Comparison of ENCODE assay signal across 11 cellular contexts in genomic region chr19:15173746-15174404, GRCh38. TPM values are rescaled to one million over a fixed set of nuclear protein-coding genes. Genes with fewer than 3 reads are reported as not detected.
DNase-seq lines count a peak whose midpoint lies in the region; ATAC-seq, FAIRE-seq and TF ChIP-seq lines count a peak whose summit lies in the region.
"Had no signal": no experiment of that assay in that cellular context is flagged by ENCODE, and none has a peak within 500 bp of the region (broad histone marks: within the 10 kb centered on the region; RNA-seq: fewer than 3 reads in every experiment).

No MANE protein-coding gene starts in this region.

- BruUV-seq in PC-3 (replicated peaks; lab: Mats Ljungman, UMichigan) = no TSS peak

- intact Hi-C loops in PC-3 (cut with micrococcal nuclease) = no loop called here

- H3K9me3 Mint-ChIP-seq in H9 (no peaks in the 10 kb centered on the region), endothelial cell (ENCODE audit: unreplicated experiment) (no peaks in the 10 kb centered on the region)
- no peaks in the 10 kb centered on the region for H3K9me3 Mint-ChIP-seq in activated naive CD8-positive, alpha-beta T cell treated with anti-CD3 and anti-CD28 coated beads, Interleukin-2, amount 50 U/mL, for 24 hours

- no peak overlapping the region for H4K8ac ChIP-seq in H9 (replicated peaks; ENCODE audit: insufficient read length, low read depth, low read length)

- no peak overlapping the region for H2BK12ac ChIP-seq in H9 (ENCODE audit: insufficient read length, low read depth, low read length)

- H3K79me2 ChIP-seq in H9 (ENCODE audit: insufficient read depth, low read length) (no peaks in the 10 kb centered on the region), PC-3 (ENCODE audit: low read length) (no peaks in the 10 kb centered on the region)

- H4K20me1 ChIP-seq in H9 (ENCODE audit: control insufficient read depth, insufficient read depth, insufficient read length) (no peaks in the 10 kb centered on the region), PC-3 (ENCODE audit: low read length) (no peaks in the 10 kb centered on the region)

- H3K27ac Mint-ChIP-seq in H9 = no peak overlapping the region
- H3K27ac Mint-ChIP-seq in activated naive CD8-positive, alpha-beta T cell treated with anti-CD3 and anti-CD28 coated beads, Interleukin-2, amount 50 U/mL, for 24 hours = no peak overlapping the region
- H3K27ac Mint-ChIP-seq in endothelial cell (ENCODE audit: unreplicated experiment) = no peak overlapping the region

- H3K27me3 Mint-ChIP-seq in H9 (ENCODE audit: low read depth) (no peaks in the 10 kb centered on the region), endothelial cell (ENCODE audit: unreplicated experiment) (peaks cover 14% of the 10 kb centered on the region)
- H3K27me3 Mint-ChIP-seq in activated naive CD8-positive, alpha-beta T cell treated with anti-CD3 and anti-CD28 coated beads, Interleukin-2, amount 50 U/mL, for 24 hours = peaks cover 14% of the 10 kb centered on the region

- H3K9me3 ChIP-seq in H9 (ENCODE audit: control insufficient read depth, low read depth, low read length) = no peaks in the 10 kb centered on the region
- no peaks in the 10 kb centered on the region for H3K9me3 ChIP-seq in PC-3 (ENCODE audit: low read length)

- CTCF ChIA-PET in PC-3 (lab: Charles Lee) = interaction anchor here (0.5 to 1.0 kb wide), 4 partner anchors 12 to 304 kb away, joined by 3 to 4 read pairs (median 3); no protein-coding TSS in a partner anchor

- H3K4me1 ChIP-seq in H9 (ENCODE audit: insufficient read depth, low read length) (no peaks in the 10 kb centered on the region), PC-3 (ENCODE audit: insufficient read depth, low read length) (no peaks in the 10 kb centered on the region; the same call in 1 of the 2 replicates)

- no peaks in the 10 kb centered on the region for H3K23me2 ChIP-seq in H9 (ENCODE audit: insufficient read length, low read depth, low read length, poor library complexity, severe bottlenecking)

- FAIRE-seq in D721Med (lab: Jason Lieb, UNC) = no peak

- H2AFZ ChIP-seq in H9 (ENCODE audit: low read length) (no peak overlapping the region), PC-3 (ENCODE audit: low read length) (no peak overlapping the region)

- H3K4ac ChIP-seq in H9 (ENCODE audit: low read depth, low read length) = no peak overlapping the region

- no peak overlapping the region for H3K18ac ChIP-seq in H9 (ENCODE audit: insufficient read length, low read depth, low read length)

- H3K14ac ChIP-seq in H9 (ENCODE audit: insufficient read depth, low read length) = no peak overlapping the region

- TF ChIP-seq CTCF in D721Med (IDR thresholded peaks at IDR 0.05; ENCODE audit: insufficient read depth, missing control alignments) (peak; percentile 42), H9 (conservative IDR thresholded peaks at IDR 0.05) (peak; percentile 32; the same call in 1 of the 3 replicates), PC-3 (conservative IDR thresholded peaks at IDR 0.05; ENCODE audit: low read depth, low read length) (peak; percentile 61), fibroblast of pulmonary artery (IDR thresholded peaks at IDR 0.05; ENCODE audit: low read length, missing control alignments) (peak; percentile 25), endothelial cell (IDR thresholded peaks at IDR 0.05; ENCODE audit: unreplicated experiment) (no peak)

- H3K56ac ChIP-seq in H9 (ENCODE audit: insufficient read length, low read depth, low read length) = no peak overlapping the region

- H4K91ac ChIP-seq in H9 (ENCODE audit: insufficient read length, low read depth, low read length) = no peak overlapping the region

- H2BK15ac ChIP-seq in H9 (ENCODE audit: low read depth, low read length) = no peak overlapping the region

- H3T11ph ChIP-seq in H9 (ENCODE audit: low read length) = no peak overlapping the region

- H4K5ac ChIP-seq in H9 (ENCODE audit: insufficient read length, low read depth, low read length) = no peak overlapping the region

- H3K9me2 ChIP-seq in PC-3 (replicated peaks; ENCODE audit: low read length) = no peaks in the 10 kb centered on the region

- H3K4me3 Mint-ChIP-seq in H9 (no peak overlapping the region), endothelial cell (ENCODE audit: unreplicated experiment) (no peak overlapping the region)
- H3K4me3 Mint-ChIP-seq in activated naive CD8-positive, alpha-beta T cell treated with anti-CD3 and anti-CD28 coated beads, Interleukin-2, amount 50 U/mL, for 24 hours = no peak overlapping the region

- no peak overlapping the region for H3K27ac ChIP-seq in H9 (ENCODE audit: insufficient read length, low read depth, low read length)
- no peak overlapping the region for H3K27ac ChIP-seq in PC-3 (ENCODE audit: low read length)

- H3K27me3 ChIP-seq in H9 (ENCODE audit: insufficient read depth, low read length) = no peaks in the 10 kb centered on the region
- H3K27me3 ChIP-seq in PC-3 (ENCODE audit: low read length) = no peaks in the 10 kb centered on the region

- no peaks in the 10 kb centered on the region for H3K79me1 ChIP-seq in H9 (ENCODE audit: insufficient read depth, low read depth, low read length, poor library complexity, severe bottlenecking)

- H3K4me1 Mint-ChIP-seq in H9 (peaks cover 4 to 6% of the 10 kb centered on the region in 2 experiments), endothelial cell (ENCODE audit: unreplicated experiment) (peaks cover 4% of the 10 kb centered on the region)
- peaks cover 4% of the 10 kb centered on the region for H3K4me1 Mint-ChIP-seq in activated naive CD8-positive, alpha-beta T cell treated with anti-CD3 and anti-CD28 coated beads, Interleukin-2, amount 50 U/mL, for 24 hours

- no peak overlapping the region for H3K23ac ChIP-seq in H9 (ENCODE audit: insufficient read length, low read depth, low read length)

- no peak for ATAC-seq in PC-3
- no peak for ATAC-seq in activated naive CD8-positive, alpha-beta T cell treated with anti-CD3 and anti-CD28 coated beads, Interleukin-2, amount 50 U/mL, for 24 hours
- ATAC-seq: esophagus mucosa had no signal

- no peak overlapping the region for H2BK5ac ChIP-seq in H9 (ENCODE audit: insufficient read length, low read length)

- no peak overlapping the region for H2AK5ac ChIP-seq in H9 (ENCODE audit: insufficient read length, low read length)

- H2BK120ac ChIP-seq in H9 (ENCODE audit: low read depth, low read length, poor library complexity, severe bottlenecking) = no peak overlapping the region

- POLR2A ChIA-PET in PC-3 (lab: Charles Lee; ENCODE audit: unreplicated experiment) = no interaction called here

- H3K4me2 ChIP-seq in H9 (ENCODE audit: insufficient read depth, insufficient read length, low read length) (no peak overlapping the region), PC-3 (ENCODE audit: low read length) (no peak overlapping the region)

- H3K4me3 ChIP-seq in PC-3 (ENCODE audit: low read length) = no peak overlapping the region
- no peak overlapping the region for H3K4me3 ChIP-seq in fibroblast of pulmonary artery (replicated peaks; ENCODE audit: low read depth, low read length)

- no peak for DNase-seq in D721Med (ENCODE audit: insufficient read length, low spot score)
- no peak for DNase-seq in H9
- DNase-seq in PC-3 = peak; percentile 53
- DNase-seq in fibroblast of pulmonary artery (ENCODE audit: low read depth) = no peak
- no peak for DNase-seq in NCI-H1417 (lab: John Stamatoyannopoulos, UW)
- no peak for DNase-seq in activated naive CD8-positive, alpha-beta T cell treated with anti-CD3 and anti-CD28 coated beads, Interleukin-2, amount 50 U/mL, for 24 hours
- no peak for DNase-seq in endothelial cell (ENCODE audit: low spot score)
- DNase-seq in NCI-H526 (lab: John Stamatoyannopoulos, UW) = no peak
- DNase-seq: activated naive CD4-positive, alpha-beta T cell treated with anti-CD3 and anti-CD28 coated beads, Interleukin-2, amount 50 U/mL, for 16 hours; stimulated activated naive CD4-positive, alpha-beta T cell treated with Interleukin-2 at 50 U/mL for 16 hours had no signal

- no peaks in the 10 kb centered on the region for H3F3A ChIP-seq in PC-3 (ENCODE audit: low read length, unreplicated experiment)

- H3K9ac ChIP-seq in H9 (ENCODE audit: extremely low read depth, insufficient read length, low read length) (no peak overlapping the region), PC-3 (ENCODE audit: low read length) (no peak overlapping the region)

- H3K36me3 ChIP-seq in PC-3 (ENCODE audit: low read depth, low read length) = no peaks in the 10 kb centered on the region; the same call in 1 of the 2 replicates

- peaks cover 28 to 69% (median 64%) of the 10 kb centered on the region in 3 experiments for H3K36me3 Mint-ChIP-seq in H9 (ENCODE audit: insufficient read depth in 1 of 3, low read depth in 3 of 3)
- H3K36me3 Mint-ChIP-seq in activated naive CD8-positive, alpha-beta T cell treated with anti-CD3 and anti-CD28 coated beads, Interleukin-2, amount 50 U/mL, for 24 hours (ENCODE audit: low read depth) = no peaks in the 10 kb centered on the region
- peaks cover 29% of the 10 kb centered on the region for H3K36me3 Mint-ChIP-seq in endothelial cell (ENCODE audit: low read depth, unreplicated experiment)

- no CpG with 5 or more reads among the region's 37 CpGs for WGBS in H9 (ENCODE audit: extremely low coverage, insufficient read length, low lambda C conversion rate)

- no peak overlapping the region for H2BK20ac ChIP-seq in H9 (ENCODE audit: low read depth, low read length, poor library complexity, severe bottlenecking)

RNA-seq across cellular contexts. Expression of gene NOTCH3, which starts 26.9 kb away (rescaled TPM):
- 164 and 165 TPM in 2 replicates for total RNA-seq in H9 (2021)
- total RNA-seq in PC-3 (2014; rRNA removed) = 21.5 and 28.1 TPM in 2 replicates
- 96.8 TPM for total RNA-seq in endothelial cell (ENCODE audit: unreplicated experiment)

RNA-seq across cellular contexts. Expression of gene EPHX3, which starts 58.4 kb away (rescaled TPM):
- total RNA-seq in H9 (2021) (26.7 and 27.4 TPM in 2 replicates), PC-3 (2014; rRNA removed) (not detected in 2 replicates), endothelial cell (ENCODE audit: unreplicated experiment) (1.6 TPM)

Comparison
In these comparisons a context has a peak if more than half of its experiments do, and no peak if none do; other contexts are left out.
1. RNA of gene EPHX3, which starts 58.4 kb away (total RNA-seq): 26.7 to 27.4 TPM in H9; 1.6 TPM in endothelial cell (single experiment) and not detected in PC-3; every median in the first group is over 10 times any median in the second.